ENCODE assay signal across 18 cellular contexts in the genomic region with DNA sequence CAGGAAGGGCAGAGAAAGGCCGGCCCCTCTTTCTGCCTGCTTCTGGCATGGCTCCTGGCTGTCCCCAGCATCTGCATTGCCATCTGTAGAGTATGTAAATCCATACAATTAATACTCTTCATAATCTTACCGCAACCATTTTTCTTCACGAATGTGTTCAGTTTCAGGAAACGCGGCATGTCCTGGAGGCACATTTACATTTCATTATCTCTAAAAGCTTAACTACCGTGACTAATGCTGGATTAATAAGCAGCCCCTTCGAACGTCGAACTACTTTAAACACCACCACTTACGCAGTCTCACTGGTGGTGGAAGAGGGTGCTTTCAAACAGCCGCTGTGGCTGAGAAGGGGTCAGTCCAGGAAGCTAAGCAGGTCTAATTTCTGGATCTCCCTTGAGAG.
"Had no signal": no experiment of that assay in that cellular context is flagged by ENCODE, and none has a peak within 500 bp of the region (broad histone marks: within the 10 kb centered on the region; RNA-seq: fewer than 3 reads in every experiment).

No MANE protein-coding gene starts in this region.

- H3K27ac ChIP-seq: brain microvascular endothelial cell, dorsolateral prefrontal cortex, hepatocyte, neural progenitor cell, psoas muscle, transverse colon, uterus had no signal

- H3K27me3 ChIP-seq: brain microvascular endothelial cell, dorsolateral prefrontal cortex, hepatocyte, neural progenitor cell, uterus had no signal

- DNase-seq: activated CD4-positive, alpha-beta T cell treated with anti-CD3 and anti-CD28 coated beads, Interleukin-2, amount 10 ng/mL, durations not matched to agents 24 days and 14 days; activated CD8-positive, alpha-beta T cell treated with anti-CD3 and anti-CD28 coated beads, Interleukin-2, amount 10 ng/mL, durations not matched to agents 7 days and 5 days; activated naive CD4-positive, alpha-beta T cell treated with anti-CD3 and anti-CD28 coated beads for 36 hours; activated naive CD8-positive, alpha-beta T cell treated with anti-CD3 and anti-CD28 coated beads, Interleukin-2, amount 50 U/mL, for 24 hours; activated T-cell treated with anti-CD3 and anti-CD28 coated beads, Interleukin-2, amount 50 U/mL, for 24 hours; anterior cingulate cortex; brain microvascular endothelial cell; central memory CD4-positive, alpha-beta T cell; right cardiac atrium; small intestine; stimulated activated CD4-positive, alpha-beta T cell treated with anti-CD3 and anti-CD28 coated beads, Interleukin-15, amount 100 ng/mL, for 24 hours; stimulated activated CD4-positive, alpha-beta T cell treated with anti-CD3 and anti-CD28 coated beads, Interleukin-2, amount 100 ng/mL, for 48 hours; transverse colon; uterus had no signal

- H3K36me3 ChIP-seq: brain microvascular endothelial cell, neural progenitor cell, transverse colon, uterus had no signal

- ATAC-seq: activated CD8-positive, alpha-beta T cell treated with anti-CD3 and anti-CD28 coated beads, Interleukin-2, amount 10 ng/mL, durations not matched to agents 7 days and 5 days; activated naive CD8-positive, alpha-beta T cell treated with anti-CD3 and anti-CD28 coated beads, Interleukin-2, amount 50 U/mL, for 24 hours; psoas muscle; right cardiac atrium had no signal

- H3K9me3 ChIP-seq: psoas muscle, transverse colon, uterus had no signal

- H3K4me3 ChIP-seq: dorsolateral prefrontal cortex, hepatocyte, neural progenitor cell, psoas muscle, transverse colon, uterus had no signal
